ENCODE assay signal across 8 cellular contexts in the genomic region with DNA sequence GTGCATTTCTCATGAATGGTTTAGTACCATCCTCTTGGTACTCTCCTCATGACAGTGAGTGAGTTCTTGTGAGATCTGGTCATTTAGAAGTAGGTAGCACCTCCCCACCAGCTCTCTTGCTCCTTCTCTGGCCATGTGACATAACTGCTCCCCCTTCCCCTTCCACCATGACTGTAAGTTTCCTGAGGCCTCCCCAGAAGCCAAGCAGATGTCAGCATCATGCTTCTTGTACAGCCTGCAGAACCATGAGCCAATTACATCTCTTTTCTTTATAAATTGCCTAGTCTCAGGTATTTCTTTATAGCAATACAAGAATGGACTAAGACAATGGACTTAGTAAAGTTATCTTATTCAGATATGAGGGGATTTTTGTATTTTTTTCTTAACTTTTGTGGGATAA.
"Had no signal": no experiment of that assay in that cellular context is flagged by ENCODE, and none has a peak within 500 bp of the region (broad histone marks: within the 10 kb centered on the region; RNA-seq: fewer than 3 reads in every experiment).

No MANE protein-coding gene starts in this region.

- ATAC-seq: HepG2 had no signal

- FAIRE-seq: H54, HepG2 had no signal

- H3K27ac ChIP-seq: GM23248 had no signal

- H3K4me3 ChIP-seq: GM23248 had no signal

- DNase-seq: GM23248, GOT3, H9, HCEC 1CT, HFFc6, KBM-7 had no signal

- H3K9ac ChIP-seq: GM23248 had no signal

- H2AFZ ChIP-seq: GM23248 had no signal
